ENCODE assay signal across 26 cellular contexts in genomic region chr22:45864959-45865496, GRCh38.
A peak's percentile ranks its signal among the peaks of the same experiment; 100 is the strongest.
DNase-seq lines count a peak whose midpoint lies in the region; ATAC-seq, FAIRE-seq and TF ChIP-seq lines count a peak whose summit lies in the region.
"Had no signal": no experiment of that assay in that cellular context is flagged by ENCODE, and none has a peak within 500 bp of the region (broad histone marks: within the 10 kb centered on the region; RNA-seq: fewer than 3 reads in every experiment).

No MANE protein-coding gene starts in this region.

- dilution Hi-C loops in IMR-90 (cut with HindIII; ENCODE audit: low sequenced_read_pairs, unreplicated experiment) = no loop called here

- H3K27ac Mint-ChIP-seq in mesothelial cell of epicardium = no peak overlapping the region
- H3K27ac Mint-ChIP-seq: activated CD8-positive, alpha-beta T cell treated with anti-CD3 and anti-CD28 coated beads for 36 hours; activated naive CD4-positive, alpha-beta T cell treated with anti-CD3 and anti-CD28 coated beads, Interleukin-2, amount 10 ng/mL, durations not matched to agents 7 days and 5 days; activated T-helper 17 cell treated with anti-CD3 and anti-CD28 coated beads, Interleukin-2, amount 50 U/mL, for 72 hours; immature natural killer cell; stimulated activated effector memory CD8-positive, alpha-beta T cell treated with anti-CD3 and anti-CD28 coated beads, Interleukin-12 subunit alpha, Interleukin-12 subunit beta, amount 100 ng/mL, for 72 hours had no signal

- no peaks in the 10 kb centered on the region for H3K9me1 ChIP-seq in IMR-90 (ENCODE audit: insufficient read depth, low read length)

- ATAC-seq in IMR-90 (ENCODE audit: low read depth) = no peak
- ATAC-seq: activated T-helper 17 cell treated with anti-CD3 and anti-CD28 coated beads, Interleukin-2, amount 50 U/mL, for 72 hours; Panc1; stimulated activated effector memory CD8-positive, alpha-beta T cell treated with anti-CD3 and anti-CD28 coated beads, Interleukin-12 subunit alpha, Interleukin-12 subunit beta, amount 100 ng/mL, for 72 hours had no signal

- no peak overlapping the region for H2AK9ac ChIP-seq in IMR-90 (replicated peaks; ENCODE audit: low read depth, low read length, poor library complexity)

- H2BK120ac ChIP-seq in IMR-90 (ENCODE audit: low read depth, low read length) = no peak overlapping the region

- CTCF ChIA-PET in IMR-90 (lab: Yijun Ruan, JAX) = interaction anchor here (0.6 to 1.3 kb wide), 4 partner anchors 20 to 595 kb away, joined by 3 to 6 read pairs (median 6); no protein-coding TSS in a partner anchor

- H3K79me1 ChIP-seq in IMR-90 (ENCODE audit: low read depth in 1 of 2, low read length in 2 of 2) = no peaks in the 10 kb centered on the region

- no peak overlapping the region for H4K91ac ChIP-seq in IMR-90 (ENCODE audit: insufficient read depth, low read depth, low read length)

- H4K8ac ChIP-seq in IMR-90 (ENCODE audit: low read depth in 2 of 2, low read length in 2 of 2) = no peak overlapping the region

- H3K27ac ChIP-seq in IMR-90 (ENCODE audit: insufficient read depth, low read length) (no peak overlapping the region), suprapubic skin (peak overlapping the region; percentile 5)
- H3K27ac ChIP-seq: adrenal gland, body of pancreas, GM23248, left ventricle myocardium inferior had no signal

- no peak overlapping the region for H2AFZ ChIP-seq in IMR-90 (replicated peaks; ENCODE audit: low read length, poor library complexity)
- H2AFZ ChIP-seq: GM23248 had no signal

- H2BK5ac ChIP-seq in IMR-90 (ENCODE audit: low read depth, low read length, poor library complexity, severe bottlenecking) = no peak overlapping the region

- H3K18ac ChIP-seq in IMR-90 (ENCODE audit: low read depth, low read length) = no peak overlapping the region

- no peak overlapping the region for H3K9ac ChIP-seq in IMR-90 (ENCODE audit: low read depth, low read length)
- H3K9ac ChIP-seq in endocrine pancreas (ENCODE audit: control insufficient read depth, insufficient read depth, low read length) = peak overlapping the region; percentile 35
- H3K9ac ChIP-seq: GM23248 had no signal

- WGBS in IMR-90 (ENCODE audit: extremely low coverage in 2 of 2, insufficient read length in 1 of 2), 2 experiments = 87% methylated on average over 9 of the region's 11 CpGs; no CpG with 5 or more reads in 1 of the 2 experiments
- WGBS in suprapubic skin = 41% methylated on average over 9 of the region's 11 CpGs

- peaks cover 21% of the 10 kb centered on the region for H3K4me1 Mint-ChIP-seq in mesothelial cell of epicardium

- no peaks in the 10 kb centered on the region for H3K36me3 ChIP-seq in IMR-90 (ENCODE audit: control insufficient read depth, insufficient read depth, low read length)
- no peaks in the 10 kb centered on the region for H3K36me3 ChIP-seq in endocrine pancreas (ENCODE audit: control insufficient read depth, insufficient read depth, low read length)
- no peaks in the 10 kb centered on the region for H3K36me3 ChIP-seq in suprapubic skin
- H3K36me3 ChIP-seq: adrenal gland, left ventricle myocardium inferior, upper lobe of left lung had no signal

- H3K56ac ChIP-seq in IMR-90 (ENCODE audit: extremely low read depth, insufficient read depth, low read length) = no peak overlapping the region

- no peak for FAIRE-seq in H54 (lab: Jason Lieb, UNC)
- FAIRE-seq: GM18507, GM19239 had no signal

- TF ChIP-seq CTCF in IMR-90 (conservative IDR thresholded peaks at IDR 0.05; ENCODE audit: low read depth, low read length) (no peak), mesothelial cell of epicardium (IDR thresholded peaks at IDR 0.05; ENCODE audit: unreplicated experiment) (no peak), suprapubic skin (IDR thresholded peaks at IDR 0.05) (no peak)

- H3K4ac ChIP-seq in IMR-90 (ENCODE audit: low read depth, low read length) = no peak overlapping the region

- intact Hi-C loops in IMR-90 (cut with micrococcal nuclease) = loop anchor here (2.0 kb wide), 1 partner anchor 222 kb away; no protein-coding TSS in a partner anchor

- peaks cover 13% of the 10 kb centered on the region for H3K36me3 Mint-ChIP-seq in mesothelial cell of epicardium
- H3K36me3 Mint-ChIP-seq: activated naive CD4-positive, alpha-beta T cell treated with anti-CD3 and anti-CD28 coated beads, Interleukin-2, amount 10 ng/mL, durations not matched to agents 7 days and 5 days had no signal

- peaks cover 10% of the 10 kb centered on the region for H3K9me3 Mint-ChIP-seq in mesothelial cell of epicardium
- H3K9me3 Mint-ChIP-seq: activated naive CD4-positive, alpha-beta T cell treated with anti-CD3 and anti-CD28 coated beads, Interleukin-2, amount 10 ng/mL, durations not matched to agents 7 days and 5 days; activated T-helper 17 cell treated with anti-CD3 and anti-CD28 coated beads, Interleukin-2, amount 50 U/mL, for 72 hours; stimulated activated effector memory CD8-positive, alpha-beta T cell treated with anti-CD3 and anti-CD28 coated beads, Interleukin-12 subunit alpha, Interleukin-12 subunit beta, amount 100 ng/mL, for 72 hours had no signal

- H2BK20ac ChIP-seq in IMR-90 (ENCODE audit: low read depth, low read length) = no peak overlapping the region

- H3K9me3 ChIP-seq in IMR-90 (ENCODE audit: control insufficient read depth, insufficient read depth, low read length) = no peaks in the 10 kb centered on the region
- H3K9me3 ChIP-seq in endocrine pancreas (ENCODE audit: control insufficient read depth, low read length) = no peaks in the 10 kb centered on the region
- H3K9me3 ChIP-seq in suprapubic skin = no peaks in the 10 kb centered on the region
- H3K9me3 ChIP-seq: body of pancreas, upper lobe of left lung had no signal

- POLR2A ChIA-PET in IMR-90 (lab: Charles Lee; ENCODE audit: unreplicated experiment) = interaction anchor here (0.6 kb wide), 1 partner anchor 17 kb away, joined by 3 read pairs; no protein-coding TSS in a partner anchor

- H2AK5ac ChIP-seq in IMR-90 (ENCODE audit: low read depth, low read length) = no peak overlapping the region

- H3K23ac ChIP-seq in IMR-90 (ENCODE audit: low read depth, low read length) = no peak overlapping the region

- in situ Hi-C loops in IMR-90 (cut with MboI; ENCODE audit: low sequenced_read_pairs) = loop anchor here (10.0 kb wide), 1 partner anchor 220 kb away; no protein-coding TSS in a partner anchor

- H3K4me3 Mint-ChIP-seq in mesothelial cell of epicardium = peak overlapping the region; percentile 30
- H3K4me3 Mint-ChIP-seq: activated CD8-positive, alpha-beta T cell treated with anti-CD3 and anti-CD28 coated beads for 36 hours; activated naive CD4-positive, alpha-beta T cell treated with anti-CD3 and anti-CD28 coated beads, Interleukin-2, amount 10 ng/mL, durations not matched to agents 7 days and 5 days; activated T-helper 17 cell treated with anti-CD3 and anti-CD28 coated beads, Interleukin-2, amount 50 U/mL, for 72 hours; immature natural killer cell; naive B cell; stimulated activated effector memory CD8-positive, alpha-beta T cell treated with anti-CD3 and anti-CD28 coated beads, Interleukin-12 subunit alpha, Interleukin-12 subunit beta, amount 100 ng/mL, for 72 hours had no signal

- no TSS peak for BruUV-seq in IMR-90 (replicated peaks; lab: Mats Ljungman, UMichigan)

- TF ChIP-seq POLR2A in IMR-90 (IDR thresholded peaks at IDR 0.05; ENCODE audit: low read depth, low read length) (no peak), suprapubic skin (IDR thresholded peaks at IDR 0.05) (no peak), H54 (IDR thresholded peaks at IDR 0.05; ENCODE audit: low read depth, low read length) (no peak)

- no peaks in the 10 kb centered on the region; the same call in 1 of the 2 replicates for H3K4me1 ChIP-seq in IMR-90 (ENCODE audit: control insufficient read depth, insufficient read depth, low read length)
- no peaks in the 10 kb centered on the region for H3K4me1 ChIP-seq in endocrine pancreas (ENCODE audit: control insufficient read depth, insufficient read depth, low read length)
- H3K4me1 ChIP-seq in suprapubic skin = peaks cover 47% of the 10 kb centered on the region

- no peak overlapping the region for H3K14ac ChIP-seq in IMR-90 (replicated peaks; ENCODE audit: low read depth, low read length)

- H4K5ac ChIP-seq in IMR-90 (ENCODE audit: low read depth, low read length) = no peak overlapping the region

- peaks cover 46% of the 10 kb centered on the region for H3K27me3 Mint-ChIP-seq in mesothelial cell of epicardium (ENCODE audit: low read depth)

- no peak for DNase-seq in IMR-90
- DNase-seq in mesothelial cell of epicardium (ENCODE audit: low spot score in 2 of 2, unreplicated experiment in 2 of 2) = no peak
- DNase-seq in suprapubic skin (ENCODE audit: low spot score in 2 of 2) = peak in 1 of 2 donors; percentile 36
- DNase-seq in HPDE6-E6E7 (ENCODE audit: extremely low spot score) = no peak
- DNase-seq in NCI-H345 (lab: John Stamatoyannopoulos, UW) = no peak
- DNase-seq in H54 (ENCODE audit: insufficient read length, low spot score) = no peak
- DNase-seq: activated CD8-positive, alpha-beta T cell treated with anti-CD3 and anti-CD28 coated beads for 36 hours; activated naive CD4-positive, alpha-beta T cell treated with anti-CD3 and anti-CD28 coated beads, Interleukin-2, amount 10 ng/mL, durations not matched to agents 7 days and 5 days; cerebellar nuclear complex; immature natural killer cell; KBM-7; left ventricle myocardium inferior; naive B cell; NCI-H187 treated with DMSO at 0.1 percent for 48 hours; SHP77 treated with DMSO at 0.1 percent for 48 hours; T-helper 2 cell had no signal

- no peak for TF ChIP-seq RAD21 in IMR-90 (IDR thresholded peaks at IDR 0.05; ENCODE audit: low read length)

- H4K20me1 ChIP-seq in IMR-90 (ENCODE audit: insufficient read depth, low read length) = peaks cover 25% of the 10 kb centered on the region

- H2BK15ac ChIP-seq in IMR-90 (ENCODE audit: low read depth, low read length) = no peak overlapping the region

- peaks cover 41% of the 10 kb centered on the region for H3K27me3 ChIP-seq in IMR-90 (ENCODE audit: control insufficient read depth, insufficient read depth, low read length)
- H3K27me3 ChIP-seq in endocrine pancreas (ENCODE audit: control insufficient read depth, insufficient read depth, low read length) = no peaks in the 10 kb centered on the region
- H3K27me3 ChIP-seq in suprapubic skin = peaks cover 36% of the 10 kb centered on the region
- H3K27me3 ChIP-seq: body of pancreas had no signal

- H3K4me2 ChIP-seq in IMR-90 (ENCODE audit: low read depth, low read length) = no peak overlapping the region

- no peak overlapping the region for H3K4me3 ChIP-seq in IMR-90 (ENCODE audit: insufficient read depth, low read depth, low read length)
- no peak overlapping the region for H3K4me3 ChIP-seq in endocrine pancreas (ENCODE audit: control insufficient read depth, insufficient read depth, low read length)
- H3K4me3 ChIP-seq in suprapubic skin = no peak overlapping the region
- H3K4me3 ChIP-seq: adrenal gland, body of pancreas, GM23248, left ventricle myocardium inferior, upper lobe of left lung had no signal

- TF ChIP-seq EP300 in suprapubic skin (IDR thresholded peaks at IDR 0.05) = no peak

TF ChIP-seq in IMR-90, 13 proteins besides CTCF, POLR2A, EP300 and RAD21:
- peak; percentile 60 for TF ChIP-seq MAFK (IDR thresholded peaks at IDR 0.05; ENCODE audit: low read depth, low read length)
- no peak for TF ChIP-seq RFX5 (IDR thresholded peaks at IDR 0.05; ENCODE audit: low read depth, low read length)
